21 cellular contexts compared by ENCODE assay signal in the genomic region with DNA sequence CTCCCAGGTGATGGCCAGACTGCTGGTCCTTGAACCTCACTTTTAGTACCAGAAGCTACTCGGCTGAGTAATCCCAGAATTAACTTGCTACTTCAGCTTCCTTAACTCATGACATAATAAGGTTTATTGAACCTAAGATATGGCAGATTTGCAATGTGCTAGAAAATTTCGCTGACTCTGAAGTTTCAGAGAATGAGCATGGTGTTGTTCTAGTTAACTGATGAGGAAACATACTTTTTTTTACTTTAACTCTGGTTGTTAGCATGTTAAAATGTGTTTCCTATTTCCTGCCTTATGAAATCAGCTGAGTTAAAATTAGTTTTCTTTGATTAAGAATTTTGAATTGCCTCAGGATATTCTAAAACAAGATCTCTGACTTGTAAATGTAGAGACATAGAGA.
"Had no signal": no experiment of that assay in that cellular context is flagged by ENCODE, and none has a peak within 500 bp of the region (broad histone marks: within the 10 kb centered on the region; RNA-seq: fewer than 3 reads in every experiment).

No MANE protein-coding gene starts in this region.

- H3K4me3 ChIP-seq: PC-9, Peyer's patch, SJCRH30 had no signal

- H3K9ac ChIP-seq: KMS-11 had no signal

- H2AFZ ChIP-seq: PC-9 had no signal

- H3K4me1 ChIP-seq: SJCRH30 had no signal

- DNase-seq: Kasumi-1, MM.1S, NCI-H1105, NCI-H1417, NCI-H1436 treated with DMSO at 0.1 percent for 48 hours, NCI-H1694 treated with DMSO at 0.1 percent for 48 hours, NCI-H1930, NCI-H2081, NCI-H2107, NCI-H2227 treated with DMSO at 0.1 percent for 48 hours, NCI-H524, NCI-H526 treated with DMSO at 0.1 percent for 48 hours, NCI-H748 treated with DMSO at 0.1 percent for 48 hours, OCI-M1, PC-9, Peyer's patch, SHP77 treated with DMSO at 0.1 percent for 48 hours, SJCRH30 had no signal

- H3K27me3 ChIP-seq: Peyer's patch, SJCRH30 had no signal

- ATAC-seq: Right ventricle myocardium inferior had no signal

- H3K9me3 ChIP-seq: Peyer's patch, SJCRH30 had no signal

- H3K36me3 ChIP-seq: SJCRH30 had no signal

- H3K4me2 ChIP-seq: KMS-11, PC-9 had no signal

- H3K27ac ChIP-seq: HL-60, KMS-11, PC-9, Peyer's patch, SJCRH30 had no signal
